Comparison of ENCODE assay signal across 28 cellular contexts in genomic region chr20:45328451-45328850, GRCh38. TPM values are rescaled to one million over a fixed set of nuclear protein-coding genes. Genes with fewer than 3 reads are reported as not detected.
"Had no signal": no experiment of that assay in that cellular context is flagged by ENCODE, and none has a peak within 500 bp of the region (broad histone marks: within the 10 kb centered on the region; RNA-seq: fewer than 3 reads in every experiment).

No MANE protein-coding gene starts in this region.

- H3K27ac Mint-ChIP-seq: activated CD4-positive, alpha-beta T cell treated with anti-CD3 and anti-CD28 coated beads, Interleukin-2, amount 10 ng/mL, durations not matched to agents 7 days and 5 days; activated naive CD4-positive, alpha-beta T cell treated with anti-CD3 and anti-CD28 coated beads, Interleukin-2, amount 10 ng/mL, durations not matched to agents 7 days and 5 days; activated naive CD8-positive, alpha-beta T cell treated with anti-CD3 and anti-CD28 coated beads, Interleukin-2, amount 50 U/mL, for 24 hours; progenitor cell of endocrine pancreas; stimulated activated naive CD8-positive, alpha-beta T cell treated with anti-CD3 and anti-CD28 coated beads, Interleukin-15, amount 100 ng/mL, for 72 hours; T-helper 2 cell treated with Interferon-gamma antibody and Interleukin-4, amounts not matched to agents 5 μg/mL and 100 μg/mL, for 36 hours had no signal

- H3K4me1 ChIP-seq: right atrium auricular region had no signal

- H3K27ac ChIP-seq: right atrium auricular region, skin epidermis had no signal

- H3K27me3 ChIP-seq: right atrium auricular region had no signal

- H3K9me3 Mint-ChIP-seq: activated CD4-positive, alpha-beta T cell treated with anti-CD3 and anti-CD28 coated beads, Interleukin-2, amount 10 ng/mL, durations not matched to agents 7 days and 5 days; activated naive CD4-positive, alpha-beta T cell treated with anti-CD3 and anti-CD28 coated beads, Interleukin-2, amount 10 ng/mL, durations not matched to agents 7 days and 5 days; activated naive CD8-positive, alpha-beta T cell treated with anti-CD3 and anti-CD28 coated beads, Interleukin-2, amount 50 U/mL, for 24 hours; brain; neural crest cell; stimulated activated naive CD8-positive, alpha-beta T cell treated with anti-CD3 and anti-CD28 coated beads, Interleukin-15, amount 100 ng/mL, for 72 hours; T-helper 2 cell treated with Interferon-gamma antibody and Interleukin-4, amounts not matched to agents 5 μg/mL and 100 μg/mL, for 36 hours had no signal

- ATAC-seq: activated CD4-positive, CD25-positive, alpha-beta regulatory T cell treated with anti-CD3 and anti-CD28 coated beads, Interleukin-2, amount 50 U/mL, for 24 hours; activated naive CD8-positive, alpha-beta T cell treated with anti-CD3 and anti-CD28 coated beads, Interleukin-2, amount 50 U/mL, for 24 hours; left ventricle myocardium superior; stimulated activated naive CD8-positive, alpha-beta T cell treated with anti-CD3 and anti-CD28 coated beads, Interleukin-15, amount 100 ng/mL, for 72 hours had no signal

- H3K4me3 ChIP-seq: right atrium auricular region, skin epidermis had no signal

- H3K4me1 Mint-ChIP-seq: activated CD4-positive, alpha-beta T cell treated with anti-CD3 and anti-CD28 coated beads, Interleukin-2, amount 10 ng/mL, durations not matched to agents 7 days and 5 days; activated naive CD8-positive, alpha-beta T cell treated with anti-CD3 and anti-CD28 coated beads, Interleukin-2, amount 50 U/mL, for 24 hours; neural crest cell; stimulated activated naive CD8-positive, alpha-beta T cell treated with anti-CD3 and anti-CD28 coated beads, Interleukin-15, amount 100 ng/mL, for 72 hours had no signal

- H3K27me3 Mint-ChIP-seq: activated CD4-positive, alpha-beta T cell treated with anti-CD3 and anti-CD28 coated beads, Interleukin-2, amount 10 ng/mL, durations not matched to agents 7 days and 5 days; activated naive CD4-positive, alpha-beta T cell treated with anti-CD3 and anti-CD28 coated beads, Interleukin-2, amount 10 ng/mL, durations not matched to agents 7 days and 5 days; activated naive CD8-positive, alpha-beta T cell treated with anti-CD3 and anti-CD28 coated beads, Interleukin-2, amount 50 U/mL, for 24 hours; brain; progenitor cell of endocrine pancreas; stimulated activated naive CD8-positive, alpha-beta T cell treated with anti-CD3 and anti-CD28 coated beads, Interleukin-15, amount 100 ng/mL, for 72 hours had no signal

- H3K36me3 Mint-ChIP-seq: activated naive CD4-positive, alpha-beta T cell treated with anti-CD3 and anti-CD28 coated beads, Interleukin-2, amount 10 ng/mL, durations not matched to agents 7 days and 5 days; brain had no signal

- DNase-seq: activated CD4-positive, alpha-beta T cell treated with anti-CD3 and anti-CD28 coated beads, Interleukin-2, amount 10 ng/mL, durations not matched to agents 7 days and 5 days; activated CD8-positive, alpha-beta memory T cell treated with anti-CD3 and anti-CD28 coated beads, Interleukin-2, amount 50 U/mL, for 48 hours; activated effector memory CD4-positive, alpha-beta T cell treated with Interleukin-2 at 50 U/mL for 16 hours; activated naive CD4-positive, alpha-beta T cell treated with anti-CD3 and anti-CD28 coated beads, Interleukin-2, amount 10 ng/mL, durations not matched to agents 7 days and 5 days; activated naive CD8-positive, alpha-beta T cell treated with anti-CD3 and anti-CD28 coated beads, Interleukin-2, amount 50 U/mL, for 24 hours; activated T-cell treated with anti-CD3 and anti-CD28 coated beads, Interleukin-2, amount 50 U/mL, for 48 hours; anterior cingulate cortex; central memory CD4-positive, alpha-beta T cell; cortex of kidney; erythroblast; head of caudate nucleus; left ventricle myocardium superior; stimulated activated CD4-positive, alpha-beta T cell treated with anti-CD3 and anti-CD28 coated beads, Interleukin-15, amount 100 ng/mL, for 24 hours; stimulated activated CD4-positive, alpha-beta T cell treated with anti-CD3 and anti-CD28 coated beads, Interleukin-2, amount 100 ng/mL, for 48 hours; stimulated activated naive CD8-positive, alpha-beta T cell treated with anti-CD3 and anti-CD28 coated beads, Interleukin-15, amount 100 ng/mL, for 72 hours; trophoblast cell had no signal

- H3K9me3 ChIP-seq: right atrium auricular region had no signal

- H3K4me3 Mint-ChIP-seq: activated CD4-positive, alpha-beta T cell treated with anti-CD3 and anti-CD28 coated beads, Interleukin-2, amount 10 ng/mL, durations not matched to agents 7 days and 5 days; activated naive CD4-positive, alpha-beta T cell treated with anti-CD3 and anti-CD28 coated beads, Interleukin-2, amount 10 ng/mL, durations not matched to agents 7 days and 5 days; activated naive CD8-positive, alpha-beta T cell treated with anti-CD3 and anti-CD28 coated beads, Interleukin-2, amount 50 U/mL, for 24 hours; brain; neural crest cell; stimulated activated naive CD8-positive, alpha-beta T cell treated with anti-CD3 and anti-CD28 coated beads, Interleukin-15, amount 100 ng/mL, for 72 hours; T-helper 2 cell treated with Interferon-gamma antibody and Interleukin-4, amounts not matched to agents 5 μg/mL and 100 μg/mL, for 36 hours had no signal

RNA-seq across cellular contexts. Expression of gene MATN4, which starts 20.4 kb away (rescaled TPM):
- total RNA-seq: kidney epithelial cell, left ventricle myocardium superior, mononuclear cell, neural crest cell, progenitor cell of endocrine pancreas, right atrium auricular region, temporal lobe had no signal

RNA-seq across cellular contexts. Expression of gene RBPJL, which starts 21.8 kb away (rescaled TPM):
- total RNA-seq: activated CD4-positive, alpha-beta T cell treated with anti-CD3 and anti-CD28 coated beads, Interleukin-2, amount 10 ng/mL, durations not matched to agents 7 days and 5 days; frontal cortex; kidney epithelial cell; left ventricle myocardium superior; mononuclear cell; neural crest cell; omental fat pad; right atrium auricular region; temporal lobe had no signal

RNA-seq across cellular contexts. Expression of gene TP53TG5, which starts 49.7 kb away (rescaled TPM):
- total RNA-seq: activated CD4-positive, alpha-beta T cell treated with anti-CD3 and anti-CD28 coated beads, Interleukin-2, amount 10 ng/mL, durations not matched to agents 7 days and 5 days; frontal cortex; kidney epithelial cell; neural crest cell; progenitor cell of endocrine pancreas; right atrium auricular region; temporal lobe had no signal
